11 cellular contexts compared by ENCODE assay signal in genomic region chr17:7575959-7576358, GRCh38. TPM values are rescaled to one million over a fixed set of nuclear protein-coding genes. Genes with fewer than 3 reads are reported as not detected.
DNase-seq lines count a peak whose midpoint lies in the region; ATAC-seq, FAIRE-seq and TF ChIP-seq lines count a peak whose summit lies in the region.
"Had no signal": no experiment of that assay in that cellular context is flagged by ENCODE, and none has a peak within 500 bp of the region (broad histone marks: within the 10 kb centered on the region; RNA-seq: fewer than 3 reads in every experiment).

No MANE protein-coding gene starts in this region.

- peaks cover 40% of the 10 kb centered on the region for H3K36me3 Mint-ChIP-seq in activated naive CD4-positive, alpha-beta T cell treated with anti-CD3 and anti-CD28 coated beads, Interleukin-2, amount 50 U/mL, for 24 hours
- H3K36me3 Mint-ChIP-seq in activated CD8-positive, alpha-beta T cell treated with anti-CD3 and anti-CD28 coated beads, Interleukin-2, amount 10 ng/mL, durations not matched to agents 7 days and 5 days (ENCODE audit: low read depth), result peaks cover 87% of the 10 kb centered on the region
- H3K36me3 Mint-ChIP-seq in glutamatergic neuron (ENCODE audit: unreplicated experiment), result peaks cover 4% of the 10 kb centered on the region

- peaks cover 74% of the 10 kb centered on the region for H3K4me1 Mint-ChIP-seq in activated naive CD4-positive, alpha-beta T cell treated with anti-CD3 and anti-CD28 coated beads, Interleukin-2, amount 50 U/mL, for 24 hours
- peaks cover 82% of the 10 kb centered on the region for H3K4me1 Mint-ChIP-seq in activated CD8-positive, alpha-beta T cell treated with anti-CD3 and anti-CD28 coated beads, Interleukin-2, amount 10 ng/mL, durations not matched to agents 7 days and 5 days (ENCODE audit: low read depth)
- H3K4me1 Mint-ChIP-seq in glutamatergic neuron (ENCODE audit: low read depth, unreplicated experiment), result peaks cover 32% of the 10 kb centered on the region

- no peak overlapping the region for H3K56ac ChIP-seq in mesendoderm (ENCODE audit: low read length)

- peaks cover 36% of the 10 kb centered on the region for H3K79me2 ChIP-seq in mesendoderm (ENCODE audit: control insufficient read depth, insufficient read depth, low read length)

- no peak overlapping the region for H4K5ac ChIP-seq in mesendoderm (ENCODE audit: low read length)

- H2BK5ac ChIP-seq in mesendoderm (ENCODE audit: low read length), result no peak overlapping the region

- H3K27ac Mint-ChIP-seq in activated naive CD4-positive, alpha-beta T cell treated with anti-CD3 and anti-CD28 coated beads, Interleukin-2, amount 50 U/mL, for 24 hours, result peak overlapping the region; percentile 100
- peak overlapping the region; percentile 100 for H3K27ac Mint-ChIP-seq in activated CD8-positive, alpha-beta T cell treated with anti-CD3 and anti-CD28 coated beads, Interleukin-2, amount 10 ng/mL, durations not matched to agents 7 days and 5 days
- no peak overlapping the region for H3K27ac Mint-ChIP-seq in glutamatergic neuron (ENCODE audit: unreplicated experiment)

- H3K9me3 ChIP-seq in subcutaneous abdominal adipose tissue (ENCODE audit: control insufficient read depth in 5 of 5, low read length in 5 of 5), result no peaks in the 10 kb centered on the region

- no peak for DNase-seq in activated naive CD4-positive, alpha-beta T cell (lab: John Stamatoyannopoulos, UW)
- DNase-seq in activated CD8-positive, alpha-beta T cell treated with anti-CD3 and anti-CD28 coated beads, Interleukin-2, amount 10 ng/mL, durations not matched to agents 7 days and 5 days, result no peak
- no peak for DNase-seq in glutamatergic neuron
- no peak for DNase-seq in GM12891 (ENCODE audit: insufficient read length, low spot score)
- DNase-seq in mesendoderm, result no peak
- DNase-seq: NCI-H1930 had no signal

- H3K4ac ChIP-seq in mesendoderm (ENCODE audit: low read depth, low read length), result no peak overlapping the region

- no peak overlapping the region for H3K23ac ChIP-seq in mesendoderm (ENCODE audit: low read length)

- no peak overlapping the region for H4K8ac ChIP-seq in mesendoderm (ENCODE audit: low read depth, low read length)

- no peak overlapping the region for H2AK5ac ChIP-seq in mesendoderm (ENCODE audit: low read length)

- H3K18ac ChIP-seq in mesendoderm (ENCODE audit: low read length), result no peak overlapping the region

- H3K9ac ChIP-seq in subcutaneous abdominal adipose tissue (ENCODE audit: low read length in 5 of 5) (peak overlapping the region in 1 of 5 donors; percentile 12), mesendoderm (ENCODE audit: low read length) (no peak overlapping the region)

- H2BK15ac ChIP-seq in mesendoderm (replicated peaks; ENCODE audit: low read depth), result no peak overlapping the region

- H3K79me1 ChIP-seq in mesendoderm (ENCODE audit: low read length), result peaks cover 15% of the 10 kb centered on the region

- H3K4me2 ChIP-seq in mesendoderm (ENCODE audit: low read length), result no peak overlapping the region

- POLR2A ChIA-PET in activated CD8-positive, alpha-beta T cell treated with anti-CD3 and anti-CD28 coated beads, Interleukin-2, amount 10 ng/mL, durations not matched to agents 7 days and 5 days (lab: Charles Lee), result interaction anchor here (0.6 to 7.4 kb wide), 7 partner anchors 7 to 240 kb away, joined by 3 to 105 read pairs (median 3); partner anchors contain the start of genes ACAP1, CD68, MPDU1 and TP53

- peaks cover 28 to 80% (median 67%) of the 10 kb centered on the region in 5 donors for H3K4me1 ChIP-seq in subcutaneous abdominal adipose tissue (ENCODE audit: control insufficient read depth in 5 of 5, insufficient read depth in 5 of 5, low read length in 5 of 5)
- H3K4me1 ChIP-seq in mesendoderm (ENCODE audit: control insufficient read depth, low read depth, low read length), result peaks cover 2% of the 10 kb centered on the region

- no peak for FAIRE-seq in GM12891 (lab: Jason Lieb, UNC)

- H3K36me3 ChIP-seq in subcutaneous abdominal adipose tissue (ENCODE audit: control insufficient read depth in 5 of 5, insufficient read depth in 5 of 5, low read length in 5 of 5) (peaks cover 21 to 64% (median 61%) of the 10 kb centered on the region in 5 donors), mesendoderm (ENCODE audit: control insufficient read depth, insufficient read depth, low read length) (peaks cover 37% of the 10 kb centered on the region)

- TF ChIP-seq POLR2A in GM12891 (IDR thresholded peaks at IDR 0.05; ENCODE audit: low read depth, low read length), result no peak

- no peaks in the 10 kb centered on the region for H3K27me3 Mint-ChIP-seq in activated naive CD4-positive, alpha-beta T cell treated with anti-CD3 and anti-CD28 coated beads, Interleukin-2, amount 50 U/mL, for 24 hours
- H3K27me3 Mint-ChIP-seq in activated CD8-positive, alpha-beta T cell treated with anti-CD3 and anti-CD28 coated beads, Interleukin-2, amount 10 ng/mL, durations not matched to agents 7 days and 5 days (ENCODE audit: low read depth), result no peaks in the 10 kb centered on the region
- peaks cover 13% of the 10 kb centered on the region for H3K27me3 Mint-ChIP-seq in glutamatergic neuron (ENCODE audit: unreplicated experiment)

- H3K9me3 Mint-ChIP-seq in activated naive CD4-positive, alpha-beta T cell treated with anti-CD3 and anti-CD28 coated beads, Interleukin-2, amount 50 U/mL, for 24 hours, result no peaks in the 10 kb centered on the region
- no peaks in the 10 kb centered on the region for H3K9me3 Mint-ChIP-seq in activated CD8-positive, alpha-beta T cell treated with anti-CD3 and anti-CD28 coated beads, Interleukin-2, amount 10 ng/mL, durations not matched to agents 7 days and 5 days (ENCODE audit: insufficient read depth)
- H3K9me3 Mint-ChIP-seq in glutamatergic neuron (ENCODE audit: unreplicated experiment), result peaks cover 17% of the 10 kb centered on the region

- H3K27me3 ChIP-seq in subcutaneous abdominal adipose tissue (ENCODE audit: control insufficient read depth in 5 of 5, insufficient read depth in 4 of 5, low read length in 5 of 5) (no peaks in the 10 kb centered on the region), mesendoderm (ENCODE audit: insufficient read depth, low read length, poor library complexity) (no peaks in the 10 kb centered on the region)

- no peak for ATAC-seq in activated CD8-positive, alpha-beta T cell treated with anti-CD3 and anti-CD28 coated beads, Interleukin-2, amount 10 ng/mL, durations not matched to agents 7 days and 5 days
- ATAC-seq in GM18519 (IDR thresholded peaks at IDR 0.05; ENCODE audit: low FRiP score, unreplicated experiment), result no peak
- ATAC-seq: Right ventricle myocardium inferior had no signal

- no peak overlapping the region for H2BK120ac ChIP-seq in mesendoderm (ENCODE audit: low read depth, low read length)

- peak overlapping the region; percentile 98 for H3K4me3 Mint-ChIP-seq in activated naive CD4-positive, alpha-beta T cell treated with anti-CD3 and anti-CD28 coated beads, Interleukin-2, amount 50 U/mL, for 24 hours
- H3K4me3 Mint-ChIP-seq in activated CD8-positive, alpha-beta T cell treated with anti-CD3 and anti-CD28 coated beads, Interleukin-2, amount 10 ng/mL, durations not matched to agents 7 days and 5 days, result peak overlapping the region; percentile 93
- H3K4me3 Mint-ChIP-seq in glutamatergic neuron (ENCODE audit: unreplicated experiment), result peak overlapping the region; percentile 98

- TF ChIP-seq CTCF in glutamatergic neuron (IDR thresholded peaks at IDR 0.05; ENCODE audit: partially characterized antibody, unreplicated experiment), result no peak

- no CpG with 5 or more reads among the region's 7 CpGs for WGBS in mesendoderm (ENCODE audit: extremely low coverage, insufficient coverage, low lambda C conversion rate)

- H3K4me3 ChIP-seq in subcutaneous abdominal adipose tissue (ENCODE audit: low read depth in 1 of 5, low read length in 5 of 5), result peak overlapping the region in 1 of 5 donors; percentile 98
- H3K4me3 ChIP-seq in mesendoderm (ENCODE audit: low read length), result no peak overlapping the region

- H3K27ac ChIP-seq in subcutaneous abdominal adipose tissue (ENCODE audit: low read depth, low read length) (peak overlapping the region; percentile 98), mesendoderm (ENCODE audit: low read depth, low read length) (no peak overlapping the region)

- CTCF ChIA-PET in activated CD8-positive, alpha-beta T cell treated with anti-CD3 and anti-CD28 coated beads, Interleukin-2, amount 10 ng/mL, durations not matched to agents 7 days and 5 days (lab: Charles Lee), result interaction anchor here (0.8 to 7.6 kb wide), 6 partner anchors 11 to 530 kb away, joined by 3 to 43 read pairs (median 8); partner anchors contain the start of genes SENP3, SOX15, TP53 and WRAP53

TF ChIP-seq in GM12891, 5 proteins besides CTCF, POLR2A, EP300 and RAD21 (continues in another document):
- TF ChIP-seq SPI1 (IDR thresholded peaks at IDR 0.05; ENCODE audit: low read depth, low read length), result no peak
- no peak for TF ChIP-seq POLR2AphosphoS5 (IDR thresholded peaks at IDR 0.05; ENCODE audit: low read depth, low read length)

RNA-seq across cellular contexts. Expression of gene CD68, which starts 3.5 kb away (rescaled TPM):
- 10 to 100 TPM in 1 of 2 experiments, 1 to 10 TPM in 1; 9.4 to 10.7 TPM for total RNA-seq in activated CD8-positive, alpha-beta T cell treated with anti-CD3 and anti-CD28 coated beads, Interleukin-2, amount 10 ng/mL, durations not matched to agents 7 days and 5 days
- total RNA-seq in glutamatergic neuron (ENCODE audit: unreplicated experiment), result not detected
- 6.6 TPM for polyA plus RNA-seq in GM12891 (2012; ENCODE audit: low read depth, missing spikeins)
- polyA plus RNA-seq in mesendoderm (2013, experiment 1 of 2), result 0.44 TPM
- 0.42 TPM for polyA plus RNA-seq in mesendoderm (2013, experiment 2 of 2)

RNA-seq across cellular contexts. Expression of gene MPDU1, which starts 7.7 kb away (rescaled TPM):
- 10 to 100 TPM; 69.0 to 70.4 TPM for total RNA-seq in activated CD8-positive, alpha-beta T cell treated with anti-CD3 and anti-CD28 coated beads, Interleukin-2, amount 10 ng/mL, durations not matched to agents 7 days and 5 days
- 60.2 TPM for total RNA-seq in glutamatergic neuron (ENCODE audit: unreplicated experiment)
- 46.6 TPM for polyA plus RNA-seq in GM12891 (2012; ENCODE audit: low read depth, missing spikeins)
- 101 TPM for polyA plus RNA-seq in mesendoderm (2013, experiment 1 of 2)
- 96.5 TPM for polyA plus RNA-seq in mesendoderm (2013, experiment 2 of 2)

RNA-seq across cellular contexts. Expression of gene SOX15, which starts 13.9 kb away (rescaled TPM):
- total RNA-seq in activated CD8-positive, alpha-beta T cell treated with anti-CD3 and anti-CD28 coated beads, Interleukin-2, amount 10 ng/mL, durations not matched to agents 7 days and 5 days, result under 1 TPM; 0.29 to 0.34 TPM
- total RNA-seq in glutamatergic neuron (ENCODE audit: unreplicated experiment), result 1.7 TPM
- polyA plus RNA-seq in GM12891 (2012; ENCODE audit: low read depth, missing spikeins), result 1.0 TPM
- 18.2 TPM for polyA plus RNA-seq in mesendoderm (2013, experiment 1 of 2)
- 18.4 TPM for polyA plus RNA-seq in mesendoderm (2013, experiment 2 of 2)
- total RNA-seq: glomerular endothelial cell had no signal

RNA-seq across cellular contexts. Expression of gene SENP3, which starts 14.2 kb away (rescaled TPM):
- total RNA-seq in activated CD8-positive, alpha-beta T cell treated with anti-CD3 and anti-CD28 coated beads, Interleukin-2, amount 10 ng/mL, durations not matched to agents 7 days and 5 days, result 10 to 100 TPM; 54.4 to 62.0 TPM
- 66.4 TPM for total RNA-seq in glutamatergic neuron (ENCODE audit: unreplicated experiment)
- polyA plus RNA-seq in GM12891 (2012; ENCODE audit: low read depth, missing spikeins), result 34.7 TPM
- 59.2 TPM for polyA plus RNA-seq in mesendoderm (2013, experiment 1 of 2)
- 55.7 TPM for polyA plus RNA-seq in mesendoderm (2013, experiment 2 of 2)

RNA-seq across cellular contexts. Expression of gene TNFSF13, which starts 17.4 kb away (rescaled TPM):
- total RNA-seq in activated CD8-positive, alpha-beta T cell treated with anti-CD3 and anti-CD28 coated beads, Interleukin-2, amount 10 ng/mL, durations not matched to agents 7 days and 5 days, result 1 to 10 TPM; 8.0 to 9.0 TPM
- total RNA-seq in glutamatergic neuron (ENCODE audit: unreplicated experiment), result not detected
- 10.4 TPM for polyA plus RNA-seq in GM12891 (2012; ENCODE audit: low read depth, missing spikeins)
- 1.1 TPM for polyA plus RNA-seq in mesendoderm (2013, experiment 1 of 2)
- polyA plus RNA-seq in mesendoderm (2013, experiment 2 of 2), result 0.92 TPM
